1 cellular context compared by ENCODE assay signal in the genomic region with DNA sequence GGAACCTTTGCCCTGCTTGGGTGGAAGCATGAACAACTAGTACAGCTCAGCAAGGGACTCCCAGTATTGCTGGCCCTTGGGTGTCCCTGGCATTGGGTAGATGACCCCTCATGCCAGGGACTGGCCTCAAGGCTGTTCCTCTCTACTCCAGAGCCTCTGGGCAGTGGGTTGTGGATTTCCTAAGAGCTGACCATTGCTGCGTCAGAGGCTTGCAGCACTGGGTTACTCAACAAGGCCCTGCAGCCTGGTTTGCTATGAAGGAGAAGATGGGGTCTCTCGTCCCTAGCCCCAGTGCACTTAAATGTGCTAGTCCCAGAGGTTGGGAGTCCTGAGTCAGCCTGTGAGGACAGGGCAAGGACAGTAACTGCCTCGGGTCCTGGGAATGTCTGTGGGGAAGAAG.
TF ChIP-seq lines count a peak whose summit lies in the region.

No MANE protein-coding gene starts in this region.

TF ChIP-seq in K562, 482 proteins besides CTCF, POLR2A, EP300 and RAD21:
- TF ChIP-seq ZNF239 (CRISPR knock-in tag; IDR thresholded peaks at IDR 0.05): no peak
- TF ChIP-seq CEBPB (tag; IDR thresholded peaks at IDR 0.05): 0 out of 2 replicates have a peak, but pooled peaks have one; percentile 18
